In the genomic region with DNA sequence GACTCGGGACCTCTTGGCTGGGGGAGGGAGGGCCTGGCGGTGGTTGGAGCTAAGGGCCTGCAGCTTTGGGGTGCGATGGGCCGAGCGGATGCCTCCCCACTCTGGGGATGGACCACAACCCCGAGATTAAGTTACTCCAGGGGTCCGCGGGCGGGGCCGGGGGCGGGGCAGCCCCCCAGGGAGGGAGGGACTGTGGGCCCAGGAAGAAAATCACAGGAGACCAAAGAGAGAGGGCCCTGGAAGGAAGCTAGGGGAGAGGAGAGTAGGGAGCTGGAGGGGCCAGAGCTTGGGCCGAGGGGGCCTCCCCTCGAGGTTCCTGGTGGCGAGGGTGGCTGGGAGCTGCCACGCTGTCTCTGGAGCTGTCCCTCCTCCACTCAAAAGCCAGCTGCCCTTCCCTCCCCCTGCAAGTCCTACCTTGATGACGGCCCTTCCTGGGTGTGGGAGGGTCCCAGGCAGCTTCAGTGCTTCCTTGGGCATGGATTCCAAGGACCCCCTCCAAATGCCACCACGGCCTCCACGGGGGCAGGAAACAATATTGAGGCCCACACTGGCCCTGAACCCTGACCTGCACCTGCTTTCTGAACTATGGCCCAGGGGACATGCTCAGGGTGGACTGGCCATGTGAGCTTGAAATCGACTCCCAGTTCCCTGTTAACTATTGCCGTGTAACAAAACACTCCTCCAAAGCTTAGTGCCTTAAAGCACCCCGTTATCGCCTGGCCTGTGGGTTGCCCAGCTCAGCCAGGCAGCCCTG, we compare ENCODE assay signal across 9 cellular contexts. TPM values are rescaled to one million over a fixed set of nuclear protein-coding genes. Genes with fewer than 3 reads are reported as not detected.
A peak's percentile ranks its signal among the peaks of the same experiment; 100 is the strongest.
DNase-seq lines count a peak whose midpoint lies in the region; ATAC-seq and TF ChIP-seq lines count a peak whose summit lies in the region.
"Had no signal": no experiment of that assay in that cellular context is flagged by ENCODE, and none has a peak within 500 bp of the region (broad histone marks: within the 10 kb centered on the region; RNA-seq: fewer than 3 reads in every experiment).

No MANE protein-coding gene starts in this region.

- no peaks in the 10 kb centered on the region for H3K9me3 ChIP-seq in Caco-2
- H3K9me3 ChIP-seq in colonic mucosa = no peaks in the 10 kb centered on the region
- no peaks in the 10 kb centered on the region for H3K9me3 ChIP-seq in neuronal stem cell (replicated peaks in 1 of 2; ENCODE audit: control insufficient read depth in 2 of 2, insufficient read depth in 1 of 2, low read depth in 1 of 2, low read length in 2 of 2)

- H4K8ac ChIP-seq in neuronal stem cell (ENCODE audit: low read depth, low read length) = peak overlapping the region; percentile 93

- no peak overlapping the region for H4K91ac ChIP-seq in neuronal stem cell (ENCODE audit: low read depth, low read length, poor library complexity)

- peak overlapping the region; percentile 98 for H2BK15ac ChIP-seq in neuronal stem cell (ENCODE audit: low read length)

- H2BK120ac ChIP-seq in neuronal stem cell (ENCODE audit: low read depth, low read length) = peak overlapping the region; percentile 31

- H2BK5ac ChIP-seq in neuronal stem cell (ENCODE audit: low read length) = no peak overlapping the region

- BruUV-seq in Caco-2 (replicated peaks; lab: Mats Ljungman, UMichigan) = no TSS peak

- H3K9ac ChIP-seq in colonic mucosa (ENCODE audit: low read depth in 2 of 2, low read length in 2 of 2) (no peak overlapping the region), neuronal stem cell (ENCODE audit: low read depth, low read length, poor library complexity) (no peak overlapping the region)

- peaks cover 8% of the 10 kb centered on the region for H3K79me1 ChIP-seq in neuronal stem cell (ENCODE audit: low read depth, low read length)

- DNase-seq in Caco-2 (no peak), LNCaP clone FGC (ENCODE audit: low read depth) (no peak), colonic mucosa (no peak), neuronal stem cell (ENCODE audit: low spot score) (no peak), foreskin fibroblast (no peak), SW480 (ENCODE audit: low spot score) (no peak), NCI-H1694 (lab: John Stamatoyannopoulos, UW) (no peak)
- DNase-seq: GOT3 had no signal

- no peaks in the 10 kb centered on the region for H3K9me3 Mint-ChIP-seq in Caco-2 (ENCODE audit: unreplicated experiment)

- H3K18ac ChIP-seq in neuronal stem cell (ENCODE audit: low read length) = peak overlapping the region; percentile 65

- peak overlapping the region; percentile 49 for H3K4me3 ChIP-seq in Caco-2 (ENCODE audit: low read depth, low read length)
- peak overlapping the region; percentile 51 for H3K4me3 ChIP-seq in LNCaP clone FGC (ENCODE audit: low read depth, low read length)
- H3K4me3 ChIP-seq in colonic mucosa = peak overlapping the region; percentile 40
- peak overlapping the region; percentile 57 to 73 for H3K4me3 ChIP-seq in neuronal stem cell (ENCODE audit: low read length in 2 of 2)
- no peak overlapping the region for H3K4me3 ChIP-seq in foreskin fibroblast (ENCODE audit: low read depth in 1 of 2, low read length in 2 of 2)

- no peaks in the 10 kb centered on the region for H3K4me1 Mint-ChIP-seq in Caco-2 (ENCODE audit: low read depth, unreplicated experiment)

- peaks cover 9% of the 10 kb centered on the region; the same call in 1 of the 2 replicates for H3K4me1 ChIP-seq in Caco-2
- no peaks in the 10 kb centered on the region for H3K4me1 ChIP-seq in colonic mucosa
- peaks cover 7 to 20% of the 10 kb centered on the region in 2 donors for H3K4me1 ChIP-seq in neuronal stem cell (ENCODE audit: control insufficient read depth in 2 of 2, insufficient read depth in 1 of 2, low read depth in 1 of 2, low read length in 2 of 2)

- peaks cover 3% of the 10 kb centered on the region for H3K27me3 Mint-ChIP-seq in Caco-2 (ENCODE audit: insufficient read depth, unreplicated experiment)

- H3K27ac ChIP-seq in colonic mucosa (no peak overlapping the region), neuronal stem cell (replicated peaks; ENCODE audit: low read length) (no peak overlapping the region)

- CTCF ChIA-PET in Caco-2 (lab: Charles Lee) = interaction anchor here (0.7 to 1.9 kb wide), 4 partner anchors 12 to 119 kb away, joined by 3 to 7 read pairs (median 5); partner anchors contain the start of gene BRF1

- no CpG with 5 or more reads among the region's 22 CpGs for WGBS in neuronal stem cell (ENCODE audit: extremely low coverage in 2 of 2, insufficient read length in 2 of 2, insufficient replicate concordance in 1 of 2), 2 donors

- peak overlapping the region; percentile 78 for H3K4me3 Mint-ChIP-seq in Caco-2 (ENCODE audit: unreplicated experiment)

- no peaks in the 10 kb centered on the region for H3K36me3 Mint-ChIP-seq in Caco-2 (ENCODE audit: insufficient read depth, unreplicated experiment)

- peak overlapping the region; percentile 62 for H3K4me2 ChIP-seq in neuronal stem cell (ENCODE audit: insufficient read depth, low read length, poor library complexity, severe bottlenecking)

- peak overlapping the region; percentile 87 for H2AFZ ChIP-seq in neuronal stem cell (ENCODE audit: low read length)

- H2BK12ac ChIP-seq in neuronal stem cell (ENCODE audit: low read length) = no peak overlapping the region

- peak overlapping the region; percentile 93 for H2AK5ac ChIP-seq in neuronal stem cell (ENCODE audit: low read depth, low read length)

- H3K4ac ChIP-seq in neuronal stem cell (ENCODE audit: low read length) = no peak overlapping the region

- H3K27me3 ChIP-seq in Caco-2 (replicated peaks; ENCODE audit: control insufficient read depth, insufficient read depth, low read length) (no peaks in the 10 kb centered on the region), colonic mucosa (no peaks in the 10 kb centered on the region), neuronal stem cell (ENCODE audit: control insufficient read depth in 3 of 3, insufficient read depth in 3 of 3, low read depth in 1 of 3, low read length in 3 of 3) (peaks cover 0 to 26% (median 9%) of the 10 kb centered on the region in 3 experiments)

- no peak overlapping the region for H3K23ac ChIP-seq in neuronal stem cell (ENCODE audit: low read depth, low read length, poor library complexity)

- intact Hi-C loops in Caco-2 (cut with micrococcal nuclease; ENCODE audit: unreplicated experiment) (no loop called here), colonic mucosa (cut with DNase I) (no loop called here)

- H3K36me3 ChIP-seq in Caco-2 (ENCODE audit: control insufficient read depth, insufficient read depth, low read length) (no peaks in the 10 kb centered on the region; the same call in 1 of the 2 replicates), colonic mucosa (no peaks in the 10 kb centered on the region), neuronal stem cell (replicated peaks in 1 of 2; ENCODE audit: control insufficient read depth in 2 of 2, insufficient read depth in 2 of 2, low read length in 2 of 2) (no peaks in the 10 kb centered on the region)

- no peak overlapping the region for H3K14ac ChIP-seq in neuronal stem cell (ENCODE audit: low read length)

- POLR2A ChIA-PET in Caco-2 (lab: Charles Lee) = interaction anchor here (0.7 kb wide), 1 partner anchor 12 kb away, joined by 9 read pairs; no protein-coding TSS in a partner anchor

- no peak for TF ChIP-seq CTCF in Caco-2 (IDR thresholded peaks at IDR 0.05; ENCODE audit: insufficient read depth in 1 of 2, low read depth in 1 of 2, low read length in 1 of 2, severe bottlenecking in 1 of 2, unreplicated experiment in 1 of 2)
- no peak for TF ChIP-seq CTCF in LNCaP clone FGC (IDR thresholded peaks at IDR 0.05; ENCODE audit: control insufficient read depth, extremely low read depth, insufficient read depth)
- TF ChIP-seq CTCF in colonic mucosa (IDR thresholded peaks at IDR 0.05) = no peak
- no peak for TF ChIP-seq CTCF in foreskin fibroblast (IDR thresholded peaks at IDR 0.05; ENCODE audit: low read depth, low read length)

- no peak for ATAC-seq in GM21717 (IDR thresholded peaks at IDR 0.05; ENCODE audit: unreplicated experiment)

- H3K27ac Mint-ChIP-seq in Caco-2 (ENCODE audit: unreplicated experiment) = no peak overlapping the region

RNA-seq across cellular contexts. Expression of gene NUDT14, which starts 0.6 kb away (rescaled TPM):
- total RNA-seq in Caco-2 (2022) (52.7 and 63.4 TPM in 2 replicates), colonic mucosa (10 to 100 TPM; 40.8 to 46.0 TPM)
- 21.6 TPM for polyA plus RNA-seq in neuronal stem cell (2013, experiment 1 of 2)
- 21.9 TPM for polyA plus RNA-seq in neuronal stem cell (2013, experiment 2 of 2)

RNA-seq across cellular contexts. Expression of gene JAG2, which starts 13.1 kb away (rescaled TPM):
- total RNA-seq in Caco-2 (2022) (34.5 and 43.0 TPM in 2 replicates), colonic mucosa (10 to 100 TPM in 1 of 2 donors, 1 to 10 TPM in 1; 8.2 to 11.0 TPM)
- polyA plus RNA-seq in neuronal stem cell (2013, experiment 1 of 2) = 5.2 TPM
- polyA plus RNA-seq in neuronal stem cell (2013, experiment 2 of 2) = 4.9 TPM

Comparison
In these comparisons a context has a peak if more than half of its experiments do, and no peak if none do; other contexts are left out.
1. H3K4me3 ChIP-seq: peak in Caco-2 (single experiment), LNCaP clone FGC (single experiment), colonic mucosa (single experiment) and neuronal stem cell (2 of 2); none in foreskin fibroblast (0 of 2).